8 cellular contexts compared by ENCODE assay signal in the genomic region with DNA sequence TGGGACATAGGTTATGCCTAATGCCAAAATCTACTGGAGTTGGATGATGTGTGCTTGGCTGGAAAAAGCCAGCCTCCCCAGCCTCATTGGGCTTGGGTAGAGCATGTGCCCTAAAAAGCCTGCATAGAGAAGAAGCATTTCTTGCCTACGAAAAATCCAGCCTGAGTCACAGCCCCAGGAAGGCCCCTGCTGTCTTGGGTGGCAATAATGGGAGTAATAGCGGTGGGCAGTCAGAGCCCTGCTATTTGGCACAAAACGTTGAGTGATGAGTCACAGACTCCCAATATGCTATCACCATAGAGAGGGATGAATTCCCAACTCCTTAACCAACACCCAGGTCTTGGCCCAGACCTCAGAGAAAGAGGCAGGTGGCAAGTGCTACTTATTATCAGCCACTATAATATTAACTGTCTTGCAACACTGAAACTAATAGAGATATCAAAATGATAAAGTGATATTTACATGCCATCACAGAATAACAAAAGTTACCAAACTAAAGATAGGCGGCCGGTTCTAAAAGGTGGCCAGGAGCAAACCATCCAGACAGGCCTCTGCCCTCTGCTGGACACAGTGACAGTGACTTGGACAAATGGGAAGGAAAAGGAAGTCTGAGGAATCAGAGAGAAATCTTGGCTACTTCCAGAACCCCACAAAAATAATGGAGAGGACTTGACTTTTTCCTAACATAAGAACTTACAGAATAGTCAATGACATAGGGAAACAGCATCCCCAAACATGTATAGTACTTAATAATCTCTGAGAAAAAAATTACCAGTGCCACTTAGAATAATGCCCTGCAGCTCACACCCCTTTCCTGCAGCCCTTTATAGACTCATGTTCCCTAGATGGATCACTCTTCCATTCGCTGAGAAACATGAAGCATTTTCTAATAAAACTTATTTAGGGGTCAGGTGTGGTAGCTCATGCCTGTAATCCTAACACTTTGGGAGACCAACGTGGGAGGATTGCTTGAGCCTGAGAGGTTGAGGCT. TPM values are rescaled to one million over a fixed set of nuclear protein-coding genes. Genes with fewer than 3 reads are reported as not detected.
A peak's percentile ranks its signal among the peaks of the same experiment; 100 is the strongest.
DNase-seq lines count a peak whose midpoint lies in the region; ATAC-seq and TF ChIP-seq lines count a peak whose summit lies in the region.

No MANE protein-coding gene starts in this region.

- H3K4me3 Mint-ChIP-seq in activated T-cell treated with anti-CD3 and anti-CD28 coated beads, Interleukin-2, amount 50 U/mL, for 4 hours, result no peak overlapping the region

- WGBS in lung, 2 donors, result 61 to 76% methylated on average over 7 of the region's 7 CpGs

- no peaks in the 10 kb centered on the region for H3K27me3 ChIP-seq in lung (ENCODE audit: control insufficient read depth, insufficient read depth)

- ATAC-seq in lung (ENCODE audit: insufficient read depth, low FRiP score), result peak; percentile 36
- ATAC-seq in GM21367 (IDR thresholded peaks at IDR 0.05; ENCODE audit: unreplicated experiment), result no peak
- ATAC-seq in GM18868 (IDR thresholded peaks at IDR 0.05; ENCODE audit: unreplicated experiment), result no peak
- ATAC-seq in activated T-cell treated with anti-CD3 and anti-CD28 coated beads, Interleukin-2, amount 50 U/mL, for 4 hours, result no peak

- DNase-seq in AG04449 (ENCODE audit: low read depth, low spot score), result peak; percentile 74
- DNase-seq in HT1080 (ENCODE audit: low read depth), result peak; percentile 100
- DNase-seq in brain pericyte (ENCODE audit: low read depth, low spot score), result peak; percentile 56
- no peak for DNase-seq in lung (ENCODE audit: low spot score)
- no peak for DNase-seq in GM10248 (ENCODE audit: extremely low spot score)
- DNase-seq in activated T-cell treated with anti-CD3 and anti-CD28 coated beads, Interleukin-2, amount 50 U/mL, for 4 hours, result no peak

- H3K27me3 Mint-ChIP-seq in activated T-cell treated with anti-CD3 and anti-CD28 coated beads, Interleukin-2, amount 50 U/mL, for 4 hours (ENCODE audit: low read depth), result no peaks in the 10 kb centered on the region

- CTCF ChIA-PET in AG04449 (lab: Yijun Ruan, JAX) (no interaction called here), GM10248 (lab: Yijun Ruan, JAX) (interaction anchor here (0.8 to 1.0 kb wide), 2 partner anchors 14 kb away, joined by 3 to 4 read pairs; no protein-coding TSS in a partner anchor)

- POLR2A ChIA-PET in AG04449 (lab: Yijun Ruan, JAX) (no interaction called here), GM10248 (lab: Yijun Ruan, JAX) (no interaction called here)

- H3K36me3 Mint-ChIP-seq in activated T-cell treated with anti-CD3 and anti-CD28 coated beads, Interleukin-2, amount 50 U/mL, for 4 hours (ENCODE audit: insufficient read depth), result peaks cover 40% of the 10 kb centered on the region

- H3K4me1 Mint-ChIP-seq in activated T-cell treated with anti-CD3 and anti-CD28 coated beads, Interleukin-2, amount 50 U/mL, for 4 hours (ENCODE audit: low read depth), result no peaks in the 10 kb centered on the region

- H3K9me3 ChIP-seq in lung (ENCODE audit: control insufficient read depth in 2 of 2, insufficient read depth in 1 of 2, low read length in 1 of 2), result no peaks in the 10 kb centered on the region

- H3K36me3 ChIP-seq in lung (ENCODE audit: control insufficient read depth in 2 of 2, insufficient read depth in 2 of 2, low read length in 2 of 2), result peaks cover 6 to 10% of the 10 kb centered on the region in 2 donors

- TF ChIP-seq CTCF in AG04449 (IDR thresholded peaks at IDR 0.05; ENCODE audit: insufficient read depth, low read length, missing control alignments) (peak; percentile 41), lung (IDR thresholded peaks at IDR 0.05; ENCODE audit: control extremely low read depth, extremely low read depth) (peak; percentile 6), GM10248 (IDR thresholded peaks at IDR 0.05; ENCODE audit: control extremely low read depth, extremely low read depth, low read depth, missing control alignments) (no peak)

- peaks cover 4 to 16% of the 10 kb centered on the region in 2 donors for H3K4me1 ChIP-seq in lung (ENCODE audit: control insufficient read depth in 2 of 2, insufficient read depth in 2 of 2, low read length in 2 of 2)

- H3K27ac ChIP-seq in lung (ENCODE audit: low read depth in 1 of 2, low read length in 1 of 2), result peak overlapping the region; percentile 59 to 74

- H3K4me3 ChIP-seq in AG04449 (ENCODE audit: low read depth, low read length), result no peak overlapping the region
- no peak overlapping the region for H3K4me3 ChIP-seq in lung

- no peaks in the 10 kb centered on the region for H3K9me3 Mint-ChIP-seq in activated T-cell treated with anti-CD3 and anti-CD28 coated beads, Interleukin-2, amount 50 U/mL, for 4 hours

RNA-seq across cellular contexts. Expression of gene MUC13, which starts 51.9 kb away (rescaled TPM):
- total RNA-seq in HT1080 (2014; rRNA removed; shearing (Covaris generic)), result 0.16 and 0.33 TPM in 2 replicates
- 0.94 and 1.1 TPM in 2 replicates for polyA plus RNA-seq in HT1080 (2015; cell fraction: cytosol; rRNA removed)
- polyA plus RNA-seq in HT1080 (2015; cell fraction: nucleus; rRNA removed), result 1.4 and 2.2 TPM in 2 replicates
- under 1 TPM in 1 of 2 donors, not detected in 1; 0.43 TPM for total RNA-seq in lung
- 1 to 10 TPM in 1 of 2 donors, under 1 TPM in 1; 0.49 to 6.6 TPM for polyA plus RNA-seq in lung
- total RNA-seq in activated T-cell treated with anti-CD3 and anti-CD28 coated beads, Interleukin-2, amount 50 U/mL, for 4 hours, result under 1 TPM in 2 of 3 donors, not detected in 1; 0.05 to 0.10 TPM

Comparison
In these comparisons a context has a peak if more than half of its experiments do, and no peak if none do; other contexts are left out.
1. DNase-seq: peak in AG04449 (single experiment), HT1080 (single experiment) and brain pericyte (single experiment); none in lung (single experiment), GM10248 (single experiment) and activated T-cell treated with anti-CD3 and anti-CD28 coated beads, Interleukin-2, amount 50 U/mL, for 4 hours (single experiment).